ENCODE assay signal across 11 cellular contexts in genomic region chr16:70687172-70687531, GRCh38. TPM values are rescaled to one million over a fixed set of nuclear protein-coding genes. Genes with fewer than 3 reads are reported as not detected.
A peak's percentile ranks its signal among the peaks of the same experiment; 100 is the strongest.
DNase-seq lines count a peak whose midpoint lies in the region; ATAC-seq and TF ChIP-seq lines count a peak whose summit lies in the region.
"Had no signal": no experiment of that assay in that cellular context is flagged by ENCODE, and none has a peak within 500 bp of the region (broad histone marks: within the 10 kb centered on the region; RNA-seq: fewer than 3 reads in every experiment).

No MANE protein-coding gene starts in this region.

- H3K36me3 Mint-ChIP-seq in neural progenitor cell = no peaks in the 10 kb centered on the region

- no peak for TF ChIP-seq CTCF in AG04450 (IDR thresholded peaks at IDR 0.05; ENCODE audit: low read depth, low read length)
- no peak for TF ChIP-seq CTCF in coronary artery (IDR thresholded peaks at IDR 0.05)
- TF ChIP-seq CTCF in neural progenitor cell (IDR thresholded peaks at IDR 0.05) = no peak

- peak overlapping the region; percentile 68 for H3K4me2 ChIP-seq in neural progenitor cell

- CTCF ChIA-PET in AG04450 (lab: Charles Lee) = interaction anchor here (1.4 to 3.3 kb wide), 3 partner anchors 20 to 84 kb away, joined by 3 to 27 read pairs (median 23); no protein-coding TSS in a partner anchor

- peaks cover 37% of the 10 kb centered on the region for H4K20me1 ChIP-seq in neural progenitor cell (ENCODE audit: low read depth)

- POLR2A ChIA-PET in AG04450 (lab: Yijun Ruan, JAX) = interaction anchor here (0.6 to 2.0 kb wide), 9 partner anchors 16 to 685 kb away, joined by 3 to 14 read pairs (median 3); no protein-coding TSS in a partner anchor

- peak overlapping the region; percentile 97 for H3K27ac Mint-ChIP-seq in neural progenitor cell

- H3K4me3 ChIP-seq in AG04450 (ENCODE audit: low read depth, low read length) (no peak overlapping the region), coronary artery (no peak overlapping the region), neural progenitor cell (no peak overlapping the region)

- H3K27me3 ChIP-seq in AG04450 (ENCODE audit: control insufficient read depth, insufficient read depth, low read length) (no peaks in the 10 kb centered on the region), neural progenitor cell (peaks cover 10% of the 10 kb centered on the region)

- peaks cover 24% of the 10 kb centered on the region for H3F3A ChIP-seq in neural progenitor cell (ENCODE audit: low read depth)

- peaks cover 14% of the 10 kb centered on the region for H3K4me1 ChIP-seq in neural progenitor cell

- DNase-seq in AG04450 (ENCODE audit: low read depth, low spot score) = no peak
- peak; percentile 91 for DNase-seq in LHCN-M2 (ENCODE audit: low read depth)
- no peak for DNase-seq in coronary artery (ENCODE audit: low spot score)
- DNase-seq in neural progenitor cell (ENCODE audit: low spot score) = no peak
- DNase-seq in globus pallidus (ENCODE audit: low spot score) = no peak
- DNase-seq in NK-92 (lab: John Stamatoyannopoulos, UW; ENCODE audit: unreplicated experiment) = no peak
- DNase-seq: DMS79, NCI-H1092 treated with DMSO at 0.1 percent for 48 hours had no signal

- no peaks in the 10 kb centered on the region for H3K36me3 ChIP-seq in neural progenitor cell

- no peak overlapping the region for H3K9ac ChIP-seq in neural progenitor cell

- peaks cover 10% of the 10 kb centered on the region for H3K27me3 Mint-ChIP-seq in neural progenitor cell (ENCODE audit: insufficient read depth, low read depth)

- H2AFZ ChIP-seq in neural progenitor cell (replicated peaks) = no peak overlapping the region

- H3K27ac ChIP-seq in AG04450 (ENCODE audit: low read depth, low read length) = peak overlapping the region; percentile 78
- H3K27ac ChIP-seq in coronary artery = peak overlapping the region; percentile 95 to 100
- no peak overlapping the region for H3K27ac ChIP-seq in neural progenitor cell

- peaks cover 37% of the 10 kb centered on the region for H3K4me1 Mint-ChIP-seq in neural progenitor cell

- peak overlapping the region; percentile 86 for H3K4me3 Mint-ChIP-seq in neural progenitor cell

- ATAC-seq in esophagus mucosa (no peak), GM19455 (IDR thresholded peaks at IDR 0.05; ENCODE audit: unreplicated experiment) (no peak)

- H3K9me3 Mint-ChIP-seq in neural progenitor cell = no peaks in the 10 kb centered on the region

- no peaks in the 10 kb centered on the region; the same call in 1 of the 2 replicates for H3K9me3 ChIP-seq in AG04450 (ENCODE audit: control insufficient read depth, insufficient read depth, low read length)
- no peaks in the 10 kb centered on the region for H3K9me3 ChIP-seq in neural progenitor cell (ENCODE audit: low read depth)

- H3K79me2 ChIP-seq in neural progenitor cell (ENCODE audit: low read depth) = peaks cover 10% of the 10 kb centered on the region

RNA-seq across cellular contexts. Expression of gene MTSS2, which starts 1.3 kb away (rescaled TPM):
- polyA plus RNA-seq in AG04450 (2011; rRNA removed) = 57.9 and 80.1 TPM in 2 replicates
- polyA minus RNA-seq in AG04450 (2011; rRNA and poly(A)+ RNA removed) = 55.0 and 67.0 TPM in 2 replicates
- 84.4 and 129 TPM in 2 replicates for total RNA-seq in LHCN-M2 (2014; rRNA removed)
- polyA plus RNA-seq in LHCN-M2 (2012) = 254 TPM
- 6.2 and 22.1 TPM in 2 replicates for total RNA-seq in neural progenitor cell (ENCODE audit: low replicate concordance)
- total RNA-seq in esophagus mucosa = 32.8 TPM

RNA-seq across cellular contexts. Expression of gene IL34, which starts 40.8 kb away (rescaled TPM):
- 3.0 and 5.1 TPM in 2 replicates for polyA plus RNA-seq in AG04450 (2011; rRNA removed)
- 2.6 and 3.7 TPM in 2 replicates for polyA minus RNA-seq in AG04450 (2011; rRNA and poly(A)+ RNA removed)
- total RNA-seq in LHCN-M2 (2014; rRNA removed) = 0.13 and 4.1 TPM in 2 replicates
- polyA plus RNA-seq in LHCN-M2 (2012) = 2.0 TPM
- not detected in 2 replicates for total RNA-seq in neural progenitor cell (ENCODE audit: low replicate concordance)
- 7.9 TPM for total RNA-seq in esophagus mucosa
- total RNA-seq: T-helper 1 cell treated with Interleukin-12 subunit alpha and Interleukin-12 subunit beta and Interleukin-4 antibody, amounts not matched to agents 30 ng/mL and 1 ng/mL, for 36 hours had no signal
